Comparison of ENCODE assay signal across 1 cellular context in the genomic region with DNA sequence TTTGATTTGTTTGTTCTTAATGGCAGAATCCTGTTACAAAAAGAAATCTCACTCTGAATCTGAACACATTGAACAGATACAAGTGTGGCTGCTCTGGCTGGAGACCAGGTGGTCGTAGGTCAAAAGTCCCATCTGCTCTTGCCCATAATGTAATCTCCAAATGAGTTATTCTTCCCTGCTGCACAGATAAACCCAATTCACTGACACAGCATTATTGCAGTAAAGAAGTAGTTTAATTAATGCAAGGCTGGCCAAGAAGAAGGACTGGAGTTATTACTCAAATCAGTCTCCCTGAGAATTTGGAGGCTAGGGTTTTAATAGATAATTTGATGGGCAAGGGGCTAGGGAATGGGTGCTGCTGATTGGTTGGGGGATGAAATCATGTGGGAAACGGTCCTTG.
TF ChIP-seq lines count a peak whose summit lies in the region.

No MANE protein-coding gene starts in this region.

TF ChIP-seq in HepG2, 621 proteins besides CTCF, POLR2A, EP300 and RAD21 (continued from another document):
- TF ChIP-seq, protein P1, sequence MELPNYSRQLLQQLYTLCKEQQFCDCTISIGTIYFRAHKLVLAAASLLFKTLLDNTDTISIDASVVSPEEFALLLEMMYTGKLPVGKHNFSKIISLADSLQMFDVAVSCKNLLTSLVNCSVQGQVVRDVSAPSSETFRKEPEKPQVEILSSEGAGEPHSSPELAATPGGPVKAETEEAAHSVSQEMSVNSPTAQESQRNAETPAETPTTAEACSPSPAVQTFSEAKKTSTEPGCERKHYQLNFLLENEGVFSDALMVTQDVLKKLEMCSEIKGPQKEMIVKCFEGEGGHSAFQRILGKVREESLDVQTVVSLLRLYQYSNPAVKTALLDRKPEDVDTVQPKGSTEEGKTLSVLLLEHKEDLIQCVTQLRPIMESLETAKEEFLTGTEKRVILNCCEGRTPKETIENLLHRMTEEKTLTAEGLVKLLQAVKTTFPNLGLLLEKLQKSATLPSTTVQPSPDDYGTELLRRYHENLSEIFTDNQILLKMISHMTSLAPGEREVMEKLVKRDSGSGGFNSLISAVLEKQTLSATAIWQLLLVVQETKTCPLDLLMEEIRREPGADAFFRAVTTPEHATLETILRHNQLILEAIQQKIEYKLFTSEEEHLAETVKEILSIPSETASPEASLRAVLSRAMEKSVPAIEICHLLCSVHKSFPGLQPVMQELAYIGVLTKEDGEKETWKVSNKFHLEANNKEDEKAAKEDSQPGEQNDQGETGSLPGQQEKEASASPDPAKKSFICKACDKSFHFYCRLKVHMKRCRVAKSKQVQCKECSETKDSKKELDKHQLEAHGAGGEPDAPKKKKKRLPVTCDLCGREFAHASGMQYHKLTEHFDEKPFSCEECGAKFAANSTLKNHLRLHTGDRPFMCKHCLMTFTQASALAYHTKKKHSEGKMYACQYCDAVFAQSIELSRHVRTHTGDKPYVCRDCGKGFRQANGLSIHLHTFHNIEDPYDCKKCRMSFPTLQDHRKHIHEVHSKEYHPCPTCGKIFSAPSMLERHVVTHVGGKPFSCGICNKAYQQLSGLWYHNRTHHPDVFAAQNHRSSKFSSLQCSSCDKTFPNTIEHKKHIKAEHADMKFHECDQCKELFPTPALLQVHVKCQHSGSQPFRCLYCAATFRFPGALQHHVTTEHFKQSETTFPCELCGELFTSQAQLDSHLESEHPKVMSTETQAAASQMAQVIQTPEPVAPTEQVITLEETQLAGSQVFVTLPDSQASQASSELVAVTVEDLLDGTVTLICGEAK (IDR thresholded peaks at IDR 0.05) = no peak
- TF ChIP-seq, protein P1 (CRISPR knock-in tag; IDR thresholded peaks at IDR 0.05) = no peak
- no peak for TF ChIP-seq PHB2 (IDR thresholded peaks at IDR 0.05; ENCODE audit: partially characterized antibody)
